In the genomic region with DNA sequence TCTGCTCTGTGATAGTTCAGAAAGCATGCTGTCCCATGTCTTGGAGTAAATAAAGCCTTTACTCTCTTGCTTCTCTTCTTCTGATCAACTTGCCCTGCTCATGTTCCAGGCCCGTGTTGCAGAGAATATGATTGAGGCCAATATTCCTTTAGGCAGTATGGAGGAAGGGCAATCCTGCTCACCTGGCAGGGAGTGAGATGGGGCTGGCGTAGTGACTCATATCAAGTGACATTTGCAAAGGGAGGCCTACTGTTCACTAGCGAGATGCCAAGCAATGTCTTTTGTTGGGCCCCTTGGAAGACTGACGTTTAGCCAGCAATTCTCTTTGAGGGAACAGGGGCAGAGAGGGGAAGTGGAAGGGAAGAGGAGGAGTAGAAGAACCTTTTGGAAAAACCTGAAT, we compare ENCODE assay signal across 26 cellular contexts. TPM values are rescaled to one million over a fixed set of nuclear protein-coding genes. Genes with fewer than 3 reads are reported as not detected.
"Had no signal": no experiment of that assay in that cellular context is flagged by ENCODE, and none has a peak within 500 bp of the region (broad histone marks: within the 10 kb centered on the region; RNA-seq: fewer than 3 reads in every experiment).

No MANE protein-coding gene starts in this region.

- H3K4me3 ChIP-seq: K562, SJSA1, SK-N-MC had no signal

- H3K27ac ChIP-seq: KMS-11, SJSA1, SK-N-MC had no signal

- ATAC-seq: HepG2, K562 had no signal

- H3K4me2 ChIP-seq: KMS-11 had no signal

- H3K27me3 ChIP-seq: SJSA1 had no signal

- H3K9me3 ChIP-seq: SJSA1 had no signal

- H3K9ac ChIP-seq: KMS-11 had no signal

- H3K36me3 ChIP-seq: SJSA1 had no signal

- DNase-seq: Kasumi-1, MV-4-11, NCI-H1048, NCI-H1105, NCI-H1417, NCI-H146, NCI-H1694 treated with DMSO at 0.1 percent for 48 hours, NCI-H1930, NCI-H2081, NCI-H2107, NCI-H2171, NCI-H226, NCI-H446, NCI-H510A, NCI-H524 treated with DMSO at 0.1 percent for 48 hours, NCI-H69, NCI-H774, Right ventricle myocardium superior, RPMI8226, SIG-M5 had no signal

- H3K36me3 Mint-ChIP-seq: IgD-negative memory B cell had no signal

- H3K4me3 Mint-ChIP-seq: IgD-negative memory B cell had no signal

- H3K4me1 ChIP-seq: SJSA1 had no signal

- H3K27ac Mint-ChIP-seq: IgD-negative memory B cell had no signal

RNA-seq across cellular contexts. Expression of gene ADTRP, which starts 19.7 kb away (rescaled TPM):
- total RNA-seq: HepG2, Right ventricle myocardium superior had no signal
- polyA plus RNA-seq: HepG2 had no signal
